Comparison of ENCODE assay signal across 2 cellular contexts in genomic region chr19:38001158-38001781, GRCh38.
TF ChIP-seq lines count a peak whose summit lies in the region.

No MANE protein-coding gene starts in this region.

TF ChIP-seq in HepG2, 621 proteins besides CTCF, POLR2A, EP300 and RAD21:
- TF ChIP-seq, protein P1, sequence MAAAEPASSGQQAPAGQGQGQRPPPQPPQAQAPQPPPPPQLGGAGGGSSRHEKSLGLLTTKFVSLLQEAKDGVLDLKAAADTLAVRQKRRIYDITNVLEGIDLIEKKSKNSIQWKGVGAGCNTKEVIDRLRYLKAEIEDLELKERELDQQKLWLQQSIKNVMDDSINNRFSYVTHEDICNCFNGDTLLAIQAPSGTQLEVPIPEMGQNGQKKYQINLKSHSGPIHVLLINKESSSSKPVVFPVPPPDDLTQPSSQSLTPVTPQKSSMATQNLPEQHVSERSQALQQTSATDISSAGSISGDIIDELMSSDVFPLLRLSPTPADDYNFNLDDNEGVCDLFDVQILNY (CRISPR knock-in tag; conservative IDR thresholded peaks at IDR 0.05), result no peak
- TF ChIP-seq ZNF121 (CRISPR knock-in tag; IDR thresholded peaks at IDR 0.05), result 0 out of 2 replicates have a peak, but pooled peaks have one; percentile 17

TF ChIP-seq in H1, 55 proteins besides CTCF, POLR2A, EP300 and RAD21:
- TF ChIP-seq SIRT6 (IDR thresholded peaks at IDR 0.05; ENCODE audit: low read length) (no peak), CEBPB (IDR thresholded peaks at IDR 0.05; ENCODE audit: low read depth, low read length) (no peak), SIN3A (conservative IDR thresholded peaks at IDR 0.05 in 1 of 2, IDR thresholded peaks at IDR 0.05 in 1 of 2; ENCODE audit: low read depth in 1 of 2, low read length in 2 of 2) (no peak), SRF (IDR thresholded peaks at IDR 0.05; ENCODE audit: low read depth, low read length) (no peak), NRF1 (IDR thresholded peaks at IDR 0.05; ENCODE audit: low read depth, low read length) (no peak), GTF2F1 (IDR thresholded peaks at IDR 0.05; ENCODE audit: borderline replicate concordance, low read depth, low read length) (no peak), RBBP5 (IDR thresholded peaks at IDR 0.05; ENCODE audit: borderline replicate concordance, low read depth, low read length) (no peak), KDM1A (IDR thresholded peaks at IDR 0.05; ENCODE audit: borderline replicate concordance, low read length) (peak; percentile 55)
